ENCODE assay signal across 13 cellular contexts in genomic region chr4:2939383-2940243, GRCh38. TPM values are rescaled to one million over a fixed set of nuclear protein-coding genes. Genes with fewer than 3 reads are reported as not detected.
DNase-seq lines count a peak whose midpoint lies in the region; ATAC-seq and TF ChIP-seq lines count a peak whose summit lies in the region.
"Had no signal": no experiment of that assay in that cellular context is flagged by ENCODE, and none has a peak within 500 bp of the region (broad histone marks: within the 10 kb centered on the region; RNA-seq: fewer than 3 reads in every experiment).

No MANE protein-coding gene starts in this region.

- no peak for ATAC-seq in right lobe of liver
- ATAC-seq: gastroesophageal sphincter had no signal

- no peaks in the 10 kb centered on the region for H3K9me3 ChIP-seq in right lobe of liver
- H3K9me3 ChIP-seq in thyroid gland, result no peaks in the 10 kb centered on the region
- H3K9me3 ChIP-seq: gastroesophageal sphincter had no signal

- peaks cover 0 to 68% (median 37%) of the 10 kb centered on the region in 4 donors for H3K36me3 ChIP-seq in right lobe of liver
- H3K36me3 ChIP-seq in thyroid gland, result peaks cover 50 to 52% of the 10 kb centered on the region in 2 donors

- H3K4me3 Mint-ChIP-seq in activated naive CD4-positive, alpha-beta T cell treated with anti-CD3 and anti-CD28 coated beads for 36 hours, result no peak overlapping the region
- peak overlapping the region; percentile 8 for H3K4me3 Mint-ChIP-seq in activated T-helper 2 cell treated with anti-CD3 and anti-CD28 coated beads, Interferon-gamma antibody, Interleukin-2, Interleukin-4, amounts not matched to agents 10 μg/mL and 5 μg/mL and 100 μg/mL, durations not matched to agents 14 hours and 24 hours and 36 hours (ENCODE audit: low read depth)

- H3K27me3 Mint-ChIP-seq in activated naive CD4-positive, alpha-beta T cell treated with anti-CD3 and anti-CD28 coated beads for 36 hours (ENCODE audit: low read depth), result no peaks in the 10 kb centered on the region
- no peaks in the 10 kb centered on the region for H3K27me3 Mint-ChIP-seq in activated T-helper 2 cell treated with anti-CD3 and anti-CD28 coated beads, Interferon-gamma antibody, Interleukin-2, Interleukin-4, amounts not matched to agents 10 μg/mL and 5 μg/mL and 100 μg/mL, durations not matched to agents 14 hours and 24 hours and 36 hours (ENCODE audit: low read depth)
- H3K27me3 Mint-ChIP-seq: naive B cell had no signal

- intact Hi-C loops in activated naive CD4-positive, alpha-beta T cell treated with anti-CD3 and anti-CD28 coated beads for 36 hours (cut with micrococcal nuclease), result loop anchor here (5.0 to 10.0 kb wide), 3 partner anchors 402 to 525 kb away; partner anchors contain the start of genes CFAP99, FAM193A, RNF4 and ZFYVE28
- intact Hi-C loops in activated T-helper 2 cell treated with anti-CD3 and anti-CD28 coated beads, Interferon-gamma antibody, Interleukin-2, Interleukin-4, amounts not matched to agents 10 μg/mL and 5 μg/mL and 100 μg/mL, durations not matched to agents 14 hours and 24 hours and 36 hours (cut with micrococcal nuclease), result loop anchor here (5.0 kb wide), 3 partner anchors 97 to 677 kb away; partner anchors contain the start of genes ADD1 and MXD4
- intact Hi-C loops in right lobe of liver (cut with DNase I), result loop anchor here in 1 of 2 donors (10.0 kb wide), 1 partner anchor 175 kb away; no protein-coding TSS in a partner anchor
- intact Hi-C loops in thyroid gland (cut with DNase I), result no loop called here

- peaks cover 0 to 5% (median 2%) of the 10 kb centered on the region in 4 donors for H3K4me1 ChIP-seq in right lobe of liver
- H3K4me1 ChIP-seq in thyroid gland, result peaks cover 27 to 33% of the 10 kb centered on the region in 2 donors

- no peak for TF ChIP-seq POLR2A in right lobe of liver (IDR thresholded peaks at IDR 0.05)
- no peak for TF ChIP-seq POLR2A in thyroid gland (IDR thresholded peaks at IDR 0.05)

- peaks cover 39% of the 10 kb centered on the region for H3K4me1 Mint-ChIP-seq in activated naive CD4-positive, alpha-beta T cell treated with anti-CD3 and anti-CD28 coated beads for 36 hours (ENCODE audit: low read depth)
- peaks cover 41% of the 10 kb centered on the region for H3K4me1 Mint-ChIP-seq in activated T-helper 2 cell treated with anti-CD3 and anti-CD28 coated beads, Interferon-gamma antibody, Interleukin-2, Interleukin-4, amounts not matched to agents 10 μg/mL and 5 μg/mL and 100 μg/mL, durations not matched to agents 14 hours and 24 hours and 36 hours (ENCODE audit: low read depth)

- TF ChIP-seq CTCF in right lobe of liver (IDR thresholded peaks at IDR 0.05) (no peak), thyroid gland (IDR thresholded peaks at IDR 0.05) (no peak)

- H3K27ac ChIP-seq in right lobe of liver (no peak overlapping the region), thyroid gland (peak overlapping the region in 2 of 3 donors; percentile 56 to 75)
- H3K27ac ChIP-seq: gastroesophageal sphincter had no signal

- no peak for DNase-seq in activated naive CD4-positive, alpha-beta T cell treated with anti-CD3 and anti-CD28 coated beads for 36 hours
- DNase-seq in activated naive CD4-positive, alpha-beta T cell treated with anti-CD3 and anti-CD28 coated beads, Interleukin-2, amount 50 U/mL, for 16 hours, result no peak
- no peak for DNase-seq in activated T-helper 2 cell treated with anti-CD3 and anti-CD28 coated beads, Interferon-gamma antibody, Interleukin-2, Interleukin-4, amounts not matched to agents 10 μg/mL and 5 μg/mL and 100 μg/mL, durations not matched to agents 14 hours and 24 hours and 36 hours (ENCODE audit: low spot score)
- DNase-seq in right lobe of liver, result peak; percentile 19 to 43 (median 42)
- DNase-seq in thyroid gland, result no peak
- DNase-seq in effector CD4-positive, alpha-beta T cell, result no peak
- DNase-seq in NOMO-1 (lab: John Stamatoyannopoulos, UW; ENCODE audit: unreplicated experiment in 2 of 2), result no peak
- no peak for DNase-seq in cerebellum (ENCODE audit: low spot score)
- DNase-seq: naive B cell, NCI-H2107, OCI-M1 had no signal

- CTCF ChIA-PET in activated naive CD4-positive, alpha-beta T cell treated with anti-CD3 and anti-CD28 coated beads for 36 hours (lab: Charles Lee), result interaction anchor here (4.9 kb wide), 1 partner anchor 15 kb away, joined by 53 read pairs; no protein-coding TSS in a partner anchor

- 69% methylated on average over 2 of the region's 30 CpGs for WGBS in right lobe of liver (ENCODE audit: insufficient coverage, low coverage, low lambda C conversion rate, missing lambda C conversion rate)
- 70 to 77% methylated on average over 22 to 29 of the region's 30 CpGs for WGBS in thyroid gland, 2 donors

- H3K36me3 Mint-ChIP-seq in activated naive CD4-positive, alpha-beta T cell treated with anti-CD3 and anti-CD28 coated beads for 36 hours (ENCODE audit: low read depth), result peaks cover 44% of the 10 kb centered on the region
- peaks cover 84% of the 10 kb centered on the region for H3K36me3 Mint-ChIP-seq in activated T-helper 2 cell treated with anti-CD3 and anti-CD28 coated beads, Interferon-gamma antibody, Interleukin-2, Interleukin-4, amounts not matched to agents 10 μg/mL and 5 μg/mL and 100 μg/mL, durations not matched to agents 14 hours and 24 hours and 36 hours (ENCODE audit: low read depth)

- peak overlapping the region; percentile 72 for H3K27ac Mint-ChIP-seq in activated naive CD4-positive, alpha-beta T cell treated with anti-CD3 and anti-CD28 coated beads for 36 hours
- H3K27ac Mint-ChIP-seq in activated T-helper 2 cell treated with anti-CD3 and anti-CD28 coated beads, Interferon-gamma antibody, Interleukin-2, Interleukin-4, amounts not matched to agents 10 μg/mL and 5 μg/mL and 100 μg/mL, durations not matched to agents 14 hours and 24 hours and 36 hours, result peak overlapping the region; percentile 78

- H3K4me3 ChIP-seq in right lobe of liver (no peak overlapping the region), thyroid gland (replicated peaks in 1 of 3) (no peak overlapping the region)
- H3K4me3 ChIP-seq: gastroesophageal sphincter, skin epidermis had no signal

- H3K27me3 ChIP-seq in right lobe of liver (no peaks in the 10 kb centered on the region), thyroid gland (no peaks in the 10 kb centered on the region)
- H3K27me3 ChIP-seq: gastroesophageal sphincter had no signal

- H3K9me3 Mint-ChIP-seq in activated naive CD4-positive, alpha-beta T cell treated with anti-CD3 and anti-CD28 coated beads for 36 hours, result no peaks in the 10 kb centered on the region
- H3K9me3 Mint-ChIP-seq in activated T-helper 2 cell treated with anti-CD3 and anti-CD28 coated beads, Interferon-gamma antibody, Interleukin-2, Interleukin-4, amounts not matched to agents 10 μg/mL and 5 μg/mL and 100 μg/mL, durations not matched to agents 14 hours and 24 hours and 36 hours, result no peaks in the 10 kb centered on the region
- H3K9me3 Mint-ChIP-seq: naive B cell had no signal

RNA-seq across cellular contexts. Expression of gene NOP14, which starts 23.6 kb away (rescaled TPM):
- total RNA-seq in activated naive CD4-positive, alpha-beta T cell treated with anti-CD3 and anti-CD28 coated beads for 36 hours, result 10 to 100 TPM; 48.3 to 55.1 TPM
- 104 and 106 TPM in 2 replicates for total RNA-seq in activated T-helper 2 cell treated with anti-CD3 and anti-CD28 coated beads, Interferon-gamma antibody, Interleukin-2, Interleukin-4, amounts not matched to agents 10 μg/mL and 5 μg/mL and 100 μg/mL, durations not matched to agents 14 hours and 24 hours and 36 hours
- total RNA-seq in right lobe of liver (10 to 100 TPM; 16.1 to 24.7 (median 19.5) TPM), thyroid gland (10 to 100 TPM; 18.4 to 24.8 (median 19.3) TPM), cerebellum (7.1 TPM)

RNA-seq across cellular contexts. Expression of gene GRK4, which starts 23.8 kb away (rescaled TPM):
- total RNA-seq in activated naive CD4-positive, alpha-beta T cell treated with anti-CD3 and anti-CD28 coated beads for 36 hours, result 1 to 10 TPM; 1.3 to 2.1 TPM
- 4.5 and 4.6 TPM in 2 replicates for total RNA-seq in activated T-helper 2 cell treated with anti-CD3 and anti-CD28 coated beads, Interferon-gamma antibody, Interleukin-2, Interleukin-4, amounts not matched to agents 10 μg/mL and 5 μg/mL and 100 μg/mL, durations not matched to agents 14 hours and 24 hours and 36 hours
- total RNA-seq in right lobe of liver, result 1 to 10 TPM; 1.0 to 4.3 (median 2.8) TPM
- total RNA-seq in thyroid gland, result 10 to 100 TPM in 1 of 4 donors, 1 to 10 TPM in 3; 7.6 to 10.8 (median 9.1) TPM
- total RNA-seq in cerebellum, result 26.5 TPM

Comparison
In these comparisons a context has a peak if more than half of its experiments do, and no peak if none do; other contexts are left out.
1. DNase-seq: peak in right lobe of liver (3 of 3); none in activated naive CD4-positive, alpha-beta T cell treated with anti-CD3 and anti-CD28 coated beads for 36 hours (single experiment), activated naive CD4-positive, alpha-beta T cell treated with anti-CD3 and anti-CD28 coated beads, Interleukin-2, amount 50 U/mL, for 16 hours (single experiment), activated T-helper 2 cell treated with anti-CD3 and anti-CD28 coated beads, Interferon-gamma antibody, Interleukin-2, Interleukin-4, amounts not matched to agents 10 μg/mL and 5 μg/mL and 100 μg/mL, durations not matched to agents 14 hours and 24 hours and 36 hours (single experiment), thyroid gland (0 of 2), effector CD4-positive, alpha-beta T cell (single experiment), NOMO-1 (0 of 2) and cerebellum (single experiment).
2. H3K27ac ChIP-seq: peak in thyroid gland (2 of 3); none in right lobe of liver (0 of 3).